In genomic region chr2:49516427-49516826, GRCh38 we compare ENCODE assay signal across 30 cellular contexts.
"Had no signal": no experiment of that assay in that cellular context is flagged by ENCODE, and none has a peak within 500 bp of the region (broad histone marks: within the 10 kb centered on the region; RNA-seq: fewer than 3 reads in every experiment).

No MANE protein-coding gene starts in this region.

- H3K27ac ChIP-seq: ascending aorta, cardiac muscle cell, WERI-Rb-1 had no signal

- H3K4me3 ChIP-seq: ascending aorta, cardiac muscle cell had no signal

- H3K9me3 ChIP-seq: ascending aorta had no signal

- ATAC-seq: activated CD4-positive, alpha-beta T cell treated with anti-CD3 and anti-CD28 coated beads for 36 hours; activated CD4-positive, CD25-positive, alpha-beta regulatory T cell treated with anti-CD3 and anti-CD28 coated beads, Interleukin-2, amount 50 U/mL, for 24 hours; activated CD8-positive, alpha-beta memory T cell treated with anti-CD3 and anti-CD28 coated beads, Interleukin-2, amount 10 ng/mL, durations not matched to agents 7 days and 5 days; activated CD8-positive, alpha-beta T cell treated with anti-CD3 and anti-CD28 coated beads, Interleukin-2, amount 10 ng/mL, durations not matched to agents 7 days and 5 days; activated naive CD8-positive, alpha-beta T cell treated with anti-CD3 and anti-CD28 coated beads, Interleukin-2, amount 50 U/mL, for 24 hours; WTC11 had no signal

- H3K36me3 ChIP-seq: ascending aorta, cardiac muscle cell, WERI-Rb-1 had no signal

- H3K27me3 ChIP-seq: ascending aorta, cardiac muscle cell had no signal

- H3K4me1 ChIP-seq: ascending aorta had no signal

- DNase-seq: activated CD4-positive, alpha-beta memory T cell treated with anti-CD3 and anti-CD28 coated beads, Interleukin-2, amount 10 ng/mL, durations not matched to agents 7 days and 5 days; activated CD4-positive, alpha-beta T cell treated with anti-CD3 and anti-CD28 coated beads for 1 hour; activated CD4-positive, alpha-beta T cell treated with anti-CD3 and anti-CD28 coated beads for 36 hours; activated CD4-positive, alpha-beta T cell treated with anti-CD3 and anti-CD28 coated beads for 48 hours; activated CD4-positive, alpha-beta T cell treated with anti-CD3 and anti-CD28 coated beads, Interleukin-2, amount 10 ng/mL, durations not matched to agents 7 days and 5 days; activated CD4-positive, alpha-beta T cell treated with anti-CD3 and anti-CD28 coated beads, Interleukin-2, amount 50 U/mL, for 48 hours; activated CD4-positive, CD25-positive, alpha-beta regulatory T cell; activated CD8-positive, alpha-beta memory T cell treated with anti-CD3 and anti-CD28 coated beads for 24 hours; activated CD8-positive, alpha-beta memory T cell treated with anti-CD3 and anti-CD28 coated beads, Interleukin-2, amount 10 ng/mL, durations not matched to agents 7 days and 5 days; activated CD8-positive, alpha-beta memory T cell treated with anti-CD3 and anti-CD28 coated beads, Interleukin-2, amount 50 U/mL, for 48 hours; activated CD8-positive, alpha-beta T cell treated with anti-CD3 and anti-CD28 coated beads, Interleukin-2, amount 10 ng/mL, durations not matched to agents 7 days and 5 days; activated effector memory CD4-positive, alpha-beta T cell treated with Interleukin-2 at 50 U/mL for 16 hours; activated gamma-delta T cell; activated naive CD4-positive, alpha-beta T cell treated with anti-CD3 and anti-CD28 coated beads, Interleukin-2, amount 10 ng/mL, durations not matched to agents 7 days and 5 days; activated naive CD4-positive, alpha-beta T cell treated with Interleukin-2 at 50 U/mL for 16 hours; activated naive CD8-positive, alpha-beta T cell treated with anti-CD3 and anti-CD28 coated beads, Interleukin-2, amount 10 ng/mL, durations not matched to agents 7 days and 5 days; activated naive CD8-positive, alpha-beta T cell treated with anti-CD3 and anti-CD28 coated beads, Interleukin-2, amount 50 U/mL, for 24 hours; activated T-cell treated with anti-CD3 and anti-CD28 coated beads, Interleukin-2, amount 50 U/mL, for 24 hours; activated T-cell treated with anti-CD3 and anti-CD28 coated beads, Interleukin-2, amount 50 U/mL, for 48 hours; amygdala; anterior cingulate cortex; caudate nucleus; cerebellar nuclear complex; T-helper 2 cell; T-helper 9 cell; WERI-Rb-1 had no signal
